In the genomic region with DNA sequence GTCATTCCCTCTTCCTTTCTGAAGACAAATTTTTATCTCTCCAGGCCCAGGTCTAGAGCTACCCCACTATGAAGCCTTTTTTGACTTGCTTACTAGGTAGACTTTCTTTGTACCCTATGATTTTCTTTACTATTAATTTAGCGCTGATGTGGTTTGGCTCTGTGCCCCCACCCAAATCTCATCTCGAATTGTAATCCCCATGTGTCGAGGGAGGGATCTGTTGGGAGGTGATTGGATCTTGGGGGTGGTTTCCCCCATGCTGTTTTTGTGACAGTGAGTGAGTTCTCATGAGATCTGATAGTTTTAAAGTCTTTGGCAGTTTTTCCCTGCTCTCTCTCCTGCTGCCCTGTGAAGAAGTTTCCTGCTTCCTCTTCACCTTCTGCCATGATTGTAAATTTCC, we compare ENCODE assay signal across 18 cellular contexts.
"Had no signal": no experiment of that assay in that cellular context is flagged by ENCODE, and none has a peak within 500 bp of the region (broad histone marks: within the 10 kb centered on the region; RNA-seq: fewer than 3 reads in every experiment).

No MANE protein-coding gene starts in this region.

- H3K9me3 ChIP-seq: body of pancreas, suprapubic skin had no signal

- H3K27ac ChIP-seq: body of pancreas, suprapubic skin, WERI-Rb-1 had no signal

- H3K4me3 Mint-ChIP-seq: activated CD8-positive, alpha-beta T cell treated with anti-CD3 and anti-CD28 coated beads for 36 hours; activated T-cell treated with anti-CD3 and anti-CD28 coated beads, Interleukin-2, amount 50 U/mL, for 72 hours; central memory CD8-positive, alpha-beta T cell; dendritic cell treated with granulocyte-macrophage colony-stimulating factor and Interleukin-4, amounts not matched to agents 40 ng/mL and 50 ng/mL, for 4 days; naive thymus-derived CD8-positive, alpha-beta T cell had no signal

- H3K27ac Mint-ChIP-seq: activated CD8-positive, alpha-beta T cell treated with anti-CD3 and anti-CD28 coated beads for 36 hours; activated T-cell treated with anti-CD3 and anti-CD28 coated beads, Interleukin-2, amount 50 U/mL, for 72 hours; dendritic cell treated with granulocyte-macrophage colony-stimulating factor and Interleukin-4, amounts not matched to agents 40 ng/mL and 50 ng/mL, for 4 days had no signal

- H3K27me3 ChIP-seq: body of pancreas, suprapubic skin had no signal

- H3K9me3 Mint-ChIP-seq: activated CD8-positive, alpha-beta T cell treated with anti-CD3 and anti-CD28 coated beads for 36 hours; activated T-cell treated with anti-CD3 and anti-CD28 coated beads, Interleukin-2, amount 50 U/mL, for 72 hours; central memory CD8-positive, alpha-beta T cell; dendritic cell treated with granulocyte-macrophage colony-stimulating factor and Interleukin-4, amounts not matched to agents 40 ng/mL and 50 ng/mL, for 4 days had no signal

- H3K4me1 ChIP-seq: body of pancreas had no signal

- H3K36me3 ChIP-seq: suprapubic skin, WERI-Rb-1 had no signal

- ATAC-seq: activated CD8-positive, alpha-beta T cell treated with anti-CD3 and anti-CD28 coated beads for 36 hours; activated T-cell treated with anti-CD3 and anti-CD28 coated beads, Interleukin-2, amount 50 U/mL, for 72 hours; body of pancreas; naive thymus-derived CD8-positive, alpha-beta T cell; sciatic nerve had no signal

- H3K4me3 ChIP-seq: body of pancreas, suprapubic skin had no signal

- DNase-seq: activated CD4-positive, alpha-beta T cell treated with anti-CD3 and anti-CD28 coated beads for 4 hours; activated CD8-positive, alpha-beta memory T cell treated with anti-CD3 and anti-CD28 coated beads, Interleukin-2, amount 50 U/mL, for 4 hours; activated CD8-positive, alpha-beta T cell treated with anti-CD3 and anti-CD28 coated beads for 36 hours; activated naive CD4-positive, alpha-beta T cell treated with Interleukin-2 at 50 U/mL for 16 hours; activated T-cell treated with anti-CD3 and anti-CD28 coated beads, Interleukin-2, amount 50 U/mL, for 72 hours; body of pancreas; hippocampal formation; midbrain; naive thymus-derived CD8-positive, alpha-beta T cell; stimulated activated CD4-positive, alpha-beta T cell treated with anti-CD3 and anti-CD28 coated beads, Interleukin-2, amount 100 ng/mL, for 24 hours; stimulated activated naive CD4-positive, alpha-beta T cell treated with Interleukin-2 at 50 U/mL for 16 hours; SW 1271; T-helper 9 cell; WERI-Rb-1 had no signal

- H3K4me1 Mint-ChIP-seq: central memory CD8-positive, alpha-beta T cell had no signal
